In genomic region chr14:76050797-76051392, GRCh38 we compare ENCODE assay signal across 8 cellular contexts.
DNase-seq lines count a peak whose midpoint lies in the region; ATAC-seq and TF ChIP-seq lines count a peak whose summit lies in the region.

No MANE protein-coding gene starts in this region.

- H3K4me3 ChIP-seq in GM12875 (ENCODE audit: low read depth, low read length) (no peak overlapping the region), choroid plexus epithelial cell (ENCODE audit: low read depth, low read length) (no peak overlapping the region)

- TF ChIP-seq CTCF in GM12875 (IDR thresholded peaks at IDR 0.05; ENCODE audit: borderline replicate concordance, insufficient read depth, low read depth, low read length) = peak; percentile 54; the same call in 1 of the 2 replicates
- TF ChIP-seq CTCF in choroid plexus epithelial cell (conservative IDR thresholded peaks at IDR 0.05; ENCODE audit: low read depth, low read length) = peak; percentile 82

- ATAC-seq in left lobe of liver = peak; percentile 85
- no peak for ATAC-seq in HG02852 (IDR thresholded peaks at IDR 0.05; ENCODE audit: unreplicated experiment)

- peak; percentile 28 for DNase-seq in 8988T
- peak; percentile 83 for DNase-seq in NCI-H2171 treated with DMSO at 0.1 percent for 48 hours (lab: John Stamatoyannopoulos, UW)
- peak; percentile 52 for DNase-seq in activated CD4-positive, CD25-positive, alpha-beta regulatory T cell treated with anti-CD3 and anti-CD28 coated beads, Interleukin-2, amount 50 U/mL, for 72 hours
- peak; percentile 80 for DNase-seq in choroid plexus epithelial cell (ENCODE audit: low read depth)
- DNase-seq in left lobe of liver (ENCODE audit: low spot score) = no peak
- peak in 2 of 3 experiments; percentile 14 to 38 for DNase-seq in stimulated activated CD4-positive, alpha-beta T cell treated with anti-CD3 and anti-CD28 coated beads, TNF-alpha, amount 100 ng/mL, for 4 hours (ENCODE audit: low read depth in 3 of 3)
